Comparison of ENCODE assay signal across 8 cellular contexts in the genomic region with DNA sequence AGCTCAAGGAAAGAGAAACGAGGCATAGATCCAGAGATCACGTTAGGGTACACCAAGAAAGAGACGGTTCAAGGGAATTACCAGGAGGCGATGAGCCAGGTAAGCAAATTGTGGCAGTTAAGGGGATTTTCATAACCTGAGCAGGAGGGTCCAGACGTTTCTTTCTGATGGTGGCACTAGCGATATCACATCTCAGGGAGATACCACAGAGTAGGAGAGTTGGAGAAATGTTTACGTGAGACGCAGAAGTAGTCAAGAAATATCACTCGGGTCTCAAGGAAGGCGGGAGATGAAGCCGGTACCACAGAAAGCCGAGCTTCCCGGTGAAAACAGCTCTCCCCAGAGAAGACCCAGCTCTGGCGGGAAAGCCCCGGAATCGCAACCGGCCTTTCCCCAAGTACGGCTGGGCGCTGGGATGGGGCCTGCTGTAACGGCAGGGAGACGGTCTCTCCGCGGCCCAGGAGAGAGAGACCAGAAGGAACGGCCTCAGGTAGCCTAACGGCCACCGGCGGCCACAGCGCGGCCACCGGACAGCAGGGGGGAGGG. TPM values are rescaled to one million over a fixed set of nuclear protein-coding genes. Genes with fewer than 3 reads are reported as not detected.
DNase-seq lines count a peak whose midpoint lies in the region; ATAC-seq and TF ChIP-seq lines count a peak whose summit lies in the region.

No MANE protein-coding gene starts in this region.

- no peaks in the 10 kb centered on the region for H3K9me3 ChIP-seq in cardiac muscle cell (ENCODE audit: low read depth)
- no peaks in the 10 kb centered on the region for H3K9me3 ChIP-seq in RWPE2 (ENCODE audit: severe bottlenecking)

- TF ChIP-seq CTCF in cardiac muscle cell (IDR thresholded peaks at IDR 0.05; ENCODE audit: low read depth, low read length), result no peak
- TF ChIP-seq CTCF in RWPE2 (IDR thresholded peaks at IDR 0.05; ENCODE audit: poor library complexity, severe bottlenecking), result no peak

- H3K27ac Mint-ChIP-seq in activated naive CD8-positive, alpha-beta T cell, result peak overlapping the region; percentile 98

- H3K4me1 ChIP-seq in cardiac muscle cell (ENCODE audit: low read depth) (peaks cover 12% of the 10 kb centered on the region), RWPE2 (ENCODE audit: insufficient read depth, poor library complexity, severe bottlenecking) (peaks cover 7% of the 10 kb centered on the region)

- H3K36me3 ChIP-seq in cardiac muscle cell (no peaks in the 10 kb centered on the region), RWPE2 (ENCODE audit: low read depth) (peaks cover 14% of the 10 kb centered on the region)

- intact Hi-C loops in left ventricle myocardium superior (cut with micrococcal nuclease), result loop anchor here (10.0 kb wide), 1 partner anchor 49 kb away; the partner anchor contains the start of gene ASB8

- DNase-seq in cardiac muscle cell (ENCODE audit: low read depth in 1 of 2, low spot score in 1 of 2), result no peak
- DNase-seq in left ventricle myocardium superior, result no peak
- DNase-seq in RWPE2 (ENCODE audit: low spot score), result peak; percentile 61
- peak in 3 of 4 experiments; percentile 10 to 26 (median 20) for DNase-seq in stimulated activated CD4-positive, alpha-beta T cell treated with anti-CD3 and anti-CD28 coated beads, Interleukin-1b, Interleukin-23, amount 100 ng/mL, for 24 hours (ENCODE audit: low read depth in 4 of 4, low spot score in 1 of 4)
- no peak for DNase-seq in Ammon's horn (ENCODE audit: low spot score)

- H3K27me3 ChIP-seq in cardiac muscle cell (peaks cover 5% of the 10 kb centered on the region), RWPE2 (ENCODE audit: insufficient read depth, poor library complexity, severe bottlenecking) (no peaks in the 10 kb centered on the region)

- no peaks in the 10 kb centered on the region for H3K27me3 Mint-ChIP-seq in activated naive CD8-positive, alpha-beta T cell

- no peaks in the 10 kb centered on the region for H3K36me3 Mint-ChIP-seq in activated naive CD8-positive, alpha-beta T cell

- peak overlapping the region; percentile 96 for H3K4me3 Mint-ChIP-seq in activated naive CD8-positive, alpha-beta T cell

- no peaks in the 10 kb centered on the region for H3K9me3 Mint-ChIP-seq in activated naive CD8-positive, alpha-beta T cell (ENCODE audit: low read depth)

- H3K4me1 Mint-ChIP-seq in activated naive CD8-positive, alpha-beta T cell (ENCODE audit: low read depth), result peaks cover 49% of the 10 kb centered on the region

- H3K27ac ChIP-seq in cardiac muscle cell (peak overlapping the region; percentile 99), RWPE2 (ENCODE audit: poor library complexity, severe bottlenecking) (peak overlapping the region; percentile 85)

- ATAC-seq in left ventricle myocardium superior, result no peak
- ATAC-seq in HG03103 (IDR thresholded peaks at IDR 0.05; ENCODE audit: low read depth, unreplicated experiment), result peak; percentile 20
- ATAC-seq in RWPE2 (ENCODE audit: low read depth), result peak; percentile 53

- peak overlapping the region; percentile 95 for H3K4me3 ChIP-seq in cardiac muscle cell
- H3K4me3 ChIP-seq in RWPE2 (ENCODE audit: severe bottlenecking), result peak overlapping the region; percentile 79
- H3K4me3 ChIP-seq in iPS-11a (ENCODE audit: low read depth, low read length), result peak overlapping the region; percentile 61

RNA-seq across cellular contexts. Expression of gene SENP1, which starts 0.5 kb away (rescaled TPM):
- total RNA-seq in cardiac muscle cell (13.2 and 20.4 TPM in 2 replicates), left ventricle myocardium superior (7.6 TPM)
- polyA plus RNA-seq in cardiac muscle cell, result 16.7 and 17.1 TPM in 2 replicates

RNA-seq across cellular contexts. Expression of gene PFKM, which starts 13.8 kb away (rescaled TPM):
- 118 and 152 TPM in 2 replicates for total RNA-seq in cardiac muscle cell
- polyA plus RNA-seq in cardiac muscle cell, result 148 and 163 TPM in 2 replicates
- 703 TPM for total RNA-seq in left ventricle myocardium superior

RNA-seq across cellular contexts. Expression of gene ASB8, which starts 51.9 kb away (rescaled TPM):
- total RNA-seq in cardiac muscle cell (41.2 and 47.9 TPM in 2 replicates), left ventricle myocardium superior (89.0 TPM)
- 53.0 and 62.0 TPM in 2 replicates for polyA plus RNA-seq in cardiac muscle cell

Comparison
In these comparisons a context has a peak if more than half of its experiments do, and no peak if none do; other contexts are left out.
1. DNase-seq: peak in RWPE2 (single experiment) and stimulated activated CD4-positive, alpha-beta T cell treated with anti-CD3 and anti-CD28 coated beads, Interleukin-1b, Interleukin-23, amount 100 ng/mL, for 24 hours (3 of 4); none in cardiac muscle cell (0 of 2), left ventricle myocardium superior (single experiment) and Ammon's horn (single experiment).
2. Peak in every context shown above with its lines, with median percentiles within 50 percentile points of each other: H3K4me3 ChIP-seq.